In genomic region chr9:3525836-3526165, GRCh38 we compare ENCODE assay signal across 8 cellular contexts. TPM values are rescaled to one million over a fixed set of nuclear protein-coding genes. Genes with fewer than 3 reads are reported as not detected.
DNase-seq lines count a peak whose midpoint lies in the region; ATAC-seq and TF ChIP-seq lines count a peak whose summit lies in the region.

TSS of gene RFX3 (minus strand) at chr9:3526001. CDS start at chr9:3395588, 130,413 bp downstream.

- peaks cover 19% of the 10 kb centered on the region for H3K36me3 Mint-ChIP-seq in activated naive CD4-positive, alpha-beta T cell treated with anti-CD3 and anti-CD28 coated beads, Interleukin-2, amount 10 ng/mL, durations not matched to agents 7 days and 5 days

- in situ Hi-C loops in SK-MEL-5 (cut with HindIII; ENCODE audit: low pct_unique_long_range_greater_than_20kb, low sequenced_read_pairs): no loop called here

- no peak for TF ChIP-seq CTCF in suprapubic skin (IDR thresholded peaks at IDR 0.05)

- H3K4me1 Mint-ChIP-seq in activated naive CD4-positive, alpha-beta T cell treated with anti-CD3 and anti-CD28 coated beads, Interleukin-2, amount 10 ng/mL, durations not matched to agents 7 days and 5 days: peaks cover 60% of the 10 kb centered on the region

- TF ChIP-seq POLR2A in suprapubic skin (IDR thresholded peaks at IDR 0.05): no peak

- peak within 1 kb of the TSS; percentile 87 for H3K4me3 ChIP-seq in suprapubic skin

- H3K4me1 ChIP-seq in suprapubic skin: peaks cover 32% of the 10 kb centered on the region

- ATAC-seq in HG02571 (IDR thresholded peaks at IDR 0.05; ENCODE audit: unreplicated experiment): peak; percentile 50

- DNase-seq in GDM1 (lab: John Stamatoyannopoulos, UW): peak; percentile 86
- peak; percentile 96 for DNase-seq in NAMALWA (ENCODE audit: low spot score)
- DNase-seq in SK-MEL-5 (ENCODE audit: low read depth, low spot score): peak; percentile 90
- peak; percentile 92 for DNase-seq in activated naive CD4-positive, alpha-beta T cell treated with anti-CD3 and anti-CD28 coated beads, Interleukin-2, amount 10 ng/mL, durations not matched to agents 7 days and 5 days
- DNase-seq in germinal center (ENCODE audit: low spot score): peak; percentile 89
- peak; percentile 90 for DNase-seq in non-pigmented ciliary epithelial cell (ENCODE audit: low read depth)
- DNase-seq in suprapubic skin (ENCODE audit: low spot score in 2 of 2): peak; percentile 93 to 94

- CTCF ChIA-PET in activated naive CD4-positive, alpha-beta T cell treated with anti-CD3 and anti-CD28 coated beads, Interleukin-2, amount 10 ng/mL, durations not matched to agents 7 days and 5 days (lab: Charles Lee): interaction anchor here (1.3 to 3.0 kb wide), 2 partner anchors 52 to 771 kb away, joined by 3 to 8 read pairs; no protein-coding TSS in a partner anchor

- H3K27me3 Mint-ChIP-seq in activated naive CD4-positive, alpha-beta T cell treated with anti-CD3 and anti-CD28 coated beads, Interleukin-2, amount 10 ng/mL, durations not matched to agents 7 days and 5 days: peaks cover 6% of the 10 kb centered on the region

- H3K27ac Mint-ChIP-seq in activated naive CD4-positive, alpha-beta T cell treated with anti-CD3 and anti-CD28 coated beads, Interleukin-2, amount 10 ng/mL, durations not matched to agents 7 days and 5 days: peak within 1 kb of the TSS; percentile 100

- H3K36me3 ChIP-seq in suprapubic skin: no peaks in the 10 kb centered on the region

- peak within 1 kb of the TSS; percentile 84 for H3K4me3 Mint-ChIP-seq in activated naive CD4-positive, alpha-beta T cell treated with anti-CD3 and anti-CD28 coated beads, Interleukin-2, amount 10 ng/mL, durations not matched to agents 7 days and 5 days

- H3K9me3 Mint-ChIP-seq in activated naive CD4-positive, alpha-beta T cell treated with anti-CD3 and anti-CD28 coated beads, Interleukin-2, amount 10 ng/mL, durations not matched to agents 7 days and 5 days: no peaks in the 10 kb centered on the region

- no peaks in the 10 kb centered on the region for H3K27me3 ChIP-seq in suprapubic skin

- under 1% methylated on average over 24 of the region's 24 CpGs for WGBS in suprapubic skin

- TF ChIP-seq EP300 in suprapubic skin (IDR thresholded peaks at IDR 0.05): no peak

- H3K27ac ChIP-seq in suprapubic skin: peak within 1 kb of the TSS; percentile 100

- H3K9me3 ChIP-seq in suprapubic skin: no peaks in the 10 kb centered on the region

RNA-seq across cellular contexts. Expression of gene RFX3, which starts in this region (rescaled TPM):
- 4.6 and 4.8 TPM in 2 replicates for total RNA-seq in SK-MEL-5 (2014; rRNA removed; shearing (Covaris generic))
- polyA plus RNA-seq in SK-MEL-5 (2015; cell fraction: cytosol; rRNA removed): 1.9 and 2.9 TPM in 2 replicates
- polyA plus RNA-seq in SK-MEL-5 (2015; cell fraction: nucleus; rRNA removed): 7.1 and 9.1 TPM in 2 replicates
- 10 to 100 TPM in 1 of 4 donors, 1 to 10 TPM in 3; 7.7 to 23.5 (median 9.4) TPM for total RNA-seq in suprapubic skin

Comparison
In these comparisons a context has a peak if more than half of its experiments do, and no peak if none do; other contexts are left out.
1. Peak in every context shown above with its lines: DNase-seq, ATAC-seq, H3K4me3 ChIP-seq and H3K27ac ChIP-seq.